ENCODE assay signal across 1 cellular context in the genomic region with DNA sequence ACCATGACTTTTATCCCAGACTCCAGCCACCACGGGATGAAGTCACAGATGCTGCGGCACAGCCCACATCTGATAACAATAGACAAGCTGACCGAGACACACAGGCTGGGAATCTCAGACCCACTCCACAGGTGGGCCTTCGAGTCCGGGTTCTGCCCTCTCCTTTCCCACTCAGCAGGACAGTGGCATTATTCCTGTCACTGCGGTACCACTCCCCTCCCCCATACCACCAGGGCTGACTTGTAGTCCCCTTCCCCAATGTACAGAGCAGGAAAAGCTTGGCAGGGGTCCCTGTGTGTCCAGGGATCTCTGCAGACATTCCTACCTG.
A peak's percentile ranks its signal among the peaks of the same experiment; 100 is the strongest.
TF ChIP-seq lines count a peak whose summit lies in the region.

No MANE protein-coding gene starts in this region.

TF ChIP-seq in HEK293, 187 proteins besides CTCF, POLR2A, EP300 and RAD21 (continued from another document):
- TF ChIP-seq, protein P1, sequence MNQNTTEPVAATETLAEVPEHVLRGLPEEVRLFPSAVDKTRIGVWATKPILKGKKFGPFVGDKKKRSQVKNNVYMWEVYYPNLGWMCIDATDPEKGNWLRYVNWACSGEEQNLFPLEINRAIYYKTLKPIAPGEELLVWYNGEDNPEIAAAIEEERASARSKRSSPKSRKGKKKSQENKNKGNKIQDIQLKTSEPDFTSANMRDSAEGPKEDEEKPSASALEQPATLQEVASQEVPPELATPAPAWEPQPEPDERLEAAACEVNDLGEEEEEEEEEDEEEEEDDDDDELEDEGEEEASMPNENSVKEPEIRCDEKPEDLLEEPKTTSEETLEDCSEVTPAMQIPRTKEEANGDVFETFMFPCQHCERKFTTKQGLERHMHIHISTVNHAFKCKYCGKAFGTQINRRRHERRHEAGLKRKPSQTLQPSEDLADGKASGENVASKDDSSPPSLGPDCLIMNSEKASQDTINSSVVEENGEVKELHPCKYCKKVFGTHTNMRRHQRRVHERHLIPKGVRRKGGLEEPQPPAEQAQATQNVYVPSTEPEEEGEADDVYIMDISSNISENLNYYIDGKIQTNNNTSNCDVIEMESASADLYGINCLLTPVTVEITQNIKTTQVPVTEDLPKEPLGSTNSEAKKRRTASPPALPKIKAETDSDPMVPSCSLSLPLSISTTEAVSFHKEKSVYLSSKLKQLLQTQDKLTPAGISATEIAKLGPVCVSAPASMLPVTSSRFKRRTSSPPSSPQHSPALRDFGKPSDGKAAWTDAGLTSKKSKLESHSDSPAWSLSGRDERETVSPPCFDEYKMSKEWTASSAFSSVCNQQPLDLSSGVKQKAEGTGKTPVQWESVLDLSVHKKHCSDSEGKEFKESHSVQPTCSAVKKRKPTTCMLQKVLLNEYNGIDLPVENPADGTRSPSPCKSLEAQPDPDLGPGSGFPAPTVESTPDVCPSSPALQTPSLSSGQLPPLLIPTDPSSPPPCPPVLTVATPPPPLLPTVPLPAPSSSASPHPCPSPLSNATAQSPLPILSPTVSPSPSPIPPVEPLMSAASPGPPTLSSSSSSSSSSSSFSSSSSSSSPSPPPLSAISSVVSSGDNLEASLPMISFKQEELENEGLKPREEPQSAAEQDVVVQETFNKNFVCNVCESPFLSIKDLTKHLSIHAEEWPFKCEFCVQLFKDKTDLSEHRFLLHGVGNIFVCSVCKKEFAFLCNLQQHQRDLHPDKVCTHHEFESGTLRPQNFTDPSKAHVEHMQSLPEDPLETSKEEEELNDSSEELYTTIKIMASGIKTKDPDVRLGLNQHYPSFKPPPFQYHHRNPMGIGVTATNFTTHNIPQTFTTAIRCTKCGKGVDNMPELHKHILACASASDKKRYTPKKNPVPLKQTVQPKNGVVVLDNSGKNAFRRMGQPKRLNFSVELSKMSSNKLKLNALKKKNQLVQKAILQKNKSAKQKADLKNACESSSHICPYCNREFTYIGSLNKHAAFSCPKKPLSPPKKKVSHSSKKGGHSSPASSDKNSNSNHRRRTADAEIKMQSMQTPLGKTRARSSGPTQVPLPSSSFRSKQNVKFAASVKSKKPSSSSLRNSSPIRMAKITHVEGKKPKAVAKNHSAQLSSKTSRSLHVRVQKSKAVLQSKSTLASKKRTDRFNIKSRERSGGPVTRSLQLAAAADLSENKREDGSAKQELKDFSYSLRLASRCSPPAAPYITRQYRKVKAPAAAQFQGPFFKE (tag by site-specific recombination; IDR thresholded peaks at IDR 0.05; ENCODE audit: borderline replicate concordance), result no peak
- TF ChIP-seq ZNF830 (tag by site-specific recombination; IDR thresholded peaks at IDR 0.05; ENCODE audit: low read depth) (no peak), MYNN (tag by site-specific recombination; IDR thresholded peaks at IDR 0.05; ENCODE audit: borderline replicate concordance) (0 out of 2 replicates have a peak, but pooled peaks have one; percentile 16), ZNF777 (tag by site-specific recombination; IDR thresholded peaks at IDR 0.05; ENCODE audit: borderline replicate concordance) (no peak), GFI1B (tag by site-specific recombination; IDR thresholded peaks at IDR 0.05) (no peak), TRIM28 (IDR thresholded peaks at IDR 0.05; ENCODE audit: borderline replicate concordance, low read length) (no peak), ATF2 (tag by site-specific recombination; IDR thresholded peaks at IDR 0.05; ENCODE audit: low read depth) (no peak), ZNF707 (tag by site-specific recombination; IDR thresholded peaks at IDR 0.05) (no peak), ZNF214 (tag by site-specific recombination; IDR thresholded peaks at IDR 0.05; ENCODE audit: borderline replicate concordance) (no peak), ZBTB1 (tag by site-specific recombination; IDR thresholded peaks at IDR 0.05) (no peak)
